8 cellular contexts compared by ENCODE assay signal in genomic region chr2:12841021-12841420, GRCh38.
"Had no signal": no experiment of that assay in that cellular context is flagged by ENCODE, and none has a peak within 500 bp of the region (broad histone marks: within the 10 kb centered on the region; RNA-seq: fewer than 3 reads in every experiment).

No MANE protein-coding gene starts in this region.

- H3K9me3 Mint-ChIP-seq: GM23338, H9, HFFc6 had no signal

- H3K4me3 Mint-ChIP-seq: GM23338, H9, HFFc6 had no signal

- H3K9me3 ChIP-seq: HAP-1 had no signal

- H3K4me1 ChIP-seq: HAP-1 had no signal

- H3K27ac Mint-ChIP-seq: GM23338, H9, HFFc6 had no signal

- DNase-seq: GM23248, GOT3, H7, H9, HCEC 1CT, HFFc6 had no signal

- H3K4me3 ChIP-seq: GM23248, GM23338, HAP-1 had no signal

- H3K36me3 ChIP-seq: HAP-1 had no signal

- H3K27ac ChIP-seq: GM23248 had no signal
